ENCODE assay signal across 11 cellular contexts in the genomic region with DNA sequence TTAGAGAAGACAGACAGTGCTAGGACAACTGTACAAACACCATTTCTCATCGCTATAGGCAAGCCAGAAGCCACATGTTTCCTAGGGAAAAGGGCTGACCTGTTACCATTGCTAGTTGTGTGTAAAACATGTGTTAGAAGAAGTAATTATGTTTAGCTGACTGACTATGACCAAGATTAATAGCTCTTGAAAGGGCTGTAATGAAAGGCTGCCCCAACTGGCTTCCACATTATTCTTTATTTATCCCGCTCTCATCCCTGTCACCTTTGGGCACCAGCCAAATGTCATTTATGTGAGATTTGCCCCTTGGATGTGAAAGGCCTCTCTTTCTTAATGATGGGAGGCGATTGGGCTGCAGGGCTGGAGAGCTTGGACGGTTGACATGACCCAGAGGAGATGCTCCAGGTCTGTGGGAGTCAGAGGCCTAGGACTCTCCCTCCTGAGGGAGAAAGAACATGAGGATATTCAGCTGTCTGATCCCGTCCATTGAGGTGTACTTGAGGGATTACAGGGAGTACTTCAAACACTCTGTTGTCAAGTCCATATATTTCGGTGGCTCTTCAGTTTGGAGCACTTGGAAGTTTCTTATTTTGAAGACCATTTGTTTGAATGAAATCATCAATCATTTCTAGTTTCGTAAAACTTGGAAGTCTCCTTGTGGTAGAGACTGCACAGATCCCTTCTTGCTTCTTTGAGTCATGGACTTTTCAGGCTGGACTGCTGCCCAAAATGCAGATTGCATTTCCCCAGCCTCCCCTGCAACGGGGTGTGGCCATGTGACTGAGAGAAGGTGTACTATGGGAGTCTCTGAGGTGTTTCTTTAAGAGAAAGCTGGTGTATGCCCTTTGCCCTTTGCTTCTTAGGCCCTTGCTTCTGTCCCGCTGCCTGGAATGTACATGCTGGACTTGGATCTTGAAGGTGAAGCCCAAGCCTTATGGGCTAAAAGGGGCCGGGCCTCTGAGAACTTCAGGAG. TPM values are rescaled to one million over a fixed set of nuclear protein-coding genes. Genes with fewer than 3 reads are reported as not detected.
DNase-seq lines count a peak whose midpoint lies in the region; ATAC-seq and TF ChIP-seq lines count a peak whose summit lies in the region.
"Had no signal": no experiment of that assay in that cellular context is flagged by ENCODE, and none has a peak within 500 bp of the region (broad histone marks: within the 10 kb centered on the region; RNA-seq: fewer than 3 reads in every experiment).

No MANE protein-coding gene starts in this region.

- peaks cover 13% of the 10 kb centered on the region for H3K9me3 Mint-ChIP-seq in nephron progenitor cell
- H3K9me3 Mint-ChIP-seq in activated CD4-positive, alpha-beta T cell treated with anti-CD3 and anti-CD28 coated beads for 36 hours (ENCODE audit: low read depth): no peaks in the 10 kb centered on the region

- CTCF ChIA-PET in activated CD4-positive, alpha-beta T cell treated with anti-CD3 and anti-CD28 coated beads for 36 hours (lab: Charles Lee): interaction anchor here (0.7 to 1.5 kb wide), 4 partner anchors 12 to 51 kb away, joined by 3 to 7 read pairs (median 6); no protein-coding TSS in a partner anchor

- TF ChIP-seq CTCF in nephron progenitor cell (IDR thresholded peaks at IDR 0.05): no peak

- no peaks in the 10 kb centered on the region for H3K27me3 Mint-ChIP-seq in nephron progenitor cell (ENCODE audit: low read depth, poor library complexity)
- H3K27me3 Mint-ChIP-seq in activated CD4-positive, alpha-beta T cell treated with anti-CD3 and anti-CD28 coated beads for 36 hours: no peaks in the 10 kb centered on the region
- H3K27me3 Mint-ChIP-seq: dendritic cell treated with granulocyte-macrophage colony-stimulating factor and Interleukin-4, amounts not matched to agents 40 ng/mL and 50 ng/mL, for 4 days had no signal

- no peak overlapping the region for H3K4me3 Mint-ChIP-seq in nephron progenitor cell
- no peak overlapping the region for H3K4me3 Mint-ChIP-seq in activated CD4-positive, alpha-beta T cell treated with anti-CD3 and anti-CD28 coated beads for 36 hours
- H3K4me3 Mint-ChIP-seq: dendritic cell treated with granulocyte-macrophage colony-stimulating factor and Interleukin-4, amounts not matched to agents 40 ng/mL and 50 ng/mL, for 4 days had no signal

- POLR2A ChIA-PET in activated CD4-positive, alpha-beta T cell treated with anti-CD3 and anti-CD28 coated beads for 36 hours (lab: Charles Lee): no interaction called here

- H3K27ac Mint-ChIP-seq in nephron progenitor cell: peak overlapping the region; percentile 83
- H3K27ac Mint-ChIP-seq in activated CD4-positive, alpha-beta T cell treated with anti-CD3 and anti-CD28 coated beads for 36 hours: no peak overlapping the region
- H3K27ac Mint-ChIP-seq: dendritic cell treated with granulocyte-macrophage colony-stimulating factor and Interleukin-4, amounts not matched to agents 40 ng/mL and 50 ng/mL, for 4 days had no signal

- intact Hi-C loops in activated CD4-positive, alpha-beta T cell treated with anti-CD3 and anti-CD28 coated beads for 36 hours (cut with DNase I, micrococcal nuclease): no loop called here

- H3K4me1 Mint-ChIP-seq in nephron progenitor cell: peaks cover 56% of the 10 kb centered on the region
- H3K4me1 Mint-ChIP-seq in activated CD4-positive, alpha-beta T cell treated with anti-CD3 and anti-CD28 coated beads for 36 hours: peaks cover 4% of the 10 kb centered on the region

- H3K36me3 Mint-ChIP-seq in nephron progenitor cell (ENCODE audit: low read depth): peaks cover 16% of the 10 kb centered on the region
- H3K36me3 Mint-ChIP-seq in activated CD4-positive, alpha-beta T cell treated with anti-CD3 and anti-CD28 coated beads for 36 hours (ENCODE audit: low read depth): peaks cover 3% of the 10 kb centered on the region

- ATAC-seq in activated CD4-positive, alpha-beta T cell treated with anti-CD3 and anti-CD28 coated beads for 36 hours: no peak
- no peak for ATAC-seq in HG03342 (IDR thresholded peaks at IDR 0.05; ENCODE audit: unreplicated experiment)

- peak overlapping the region; percentile 88 for H3K27ac ChIP-seq in caudate nucleus (ENCODE audit: low read depth, low read length)
- H3K27ac ChIP-seq: PC-9 had no signal

- DNase-seq in ELR (ENCODE audit: low read depth): peak; percentile 40
- DNase-seq in NCI-H226: peak; percentile 85
- no peak for DNase-seq in caudate nucleus (lab: John Stamatoyannopoulos, UW)
- no peak for DNase-seq in nephron progenitor cell
- DNase-seq in AG08395 (ENCODE audit: low spot score): no peak
- no peak for DNase-seq in activated gamma-delta T cell (lab: John Stamatoyannopoulos, UW)
- no peak for DNase-seq in activated CD4-positive, alpha-beta T cell treated with anti-CD3 and anti-CD28 coated beads for 36 hours
- DNase-seq: mesendoderm, PC-9 had no signal

RNA-seq across cellular contexts. Expression of a gene that starts 51.3 kb away (rescaled TPM):
- 10 to 100 TPM; 50.9 to 57.6 TPM for total RNA-seq in activated CD4-positive, alpha-beta T cell treated with anti-CD3 and anti-CD28 coated beads for 36 hours

RNA-seq across cellular contexts. Expression of a gene that starts 51.6 kb away (rescaled TPM):
- 10 to 100 TPM in 1 of 2 experiments, 1 to 10 TPM in 1; 7.8 to 10.2 TPM for total RNA-seq in activated CD4-positive, alpha-beta T cell treated with anti-CD3 and anti-CD28 coated beads for 36 hours

Comparison
In these comparisons a context has a peak if more than half of its experiments do, and no peak if none do; other contexts are left out.
1. DNase-seq: peak in ELR (single experiment) and NCI-H226 (single experiment); none in caudate nucleus (0 of 61), nephron progenitor cell (single experiment), AG08395 (single experiment), activated gamma-delta T cell (single experiment) and activated CD4-positive, alpha-beta T cell treated with anti-CD3 and anti-CD28 coated beads for 36 hours (single experiment).